19 cellular contexts compared by ENCODE assay signal in genomic region chr4:84931274-84931673, GRCh38. TPM values are rescaled to one million over a fixed set of nuclear protein-coding genes. Genes with fewer than 3 reads are reported as not detected.
DNase-seq lines count a peak whose midpoint lies in the region; ATAC-seq, FAIRE-seq and TF ChIP-seq lines count a peak whose summit lies in the region.
"Had no signal": no experiment of that assay in that cellular context is flagged by ENCODE, and none has a peak within 500 bp of the region (broad histone marks: within the 10 kb centered on the region; RNA-seq: fewer than 3 reads in every experiment).

No MANE protein-coding gene starts in this region.

- H2AFZ ChIP-seq in neural progenitor cell (replicated peaks) = no peak overlapping the region
- H2AFZ ChIP-seq: GM23248 had no signal

- H4K20me1 ChIP-seq in neural progenitor cell (ENCODE audit: low read depth) = no peaks in the 10 kb centered on the region

- H3K4me3 ChIP-seq in WERI-Rb-1 (ENCODE audit: low read depth, low read length) (no peak overlapping the region), neural progenitor cell (peak overlapping the region; percentile 19), subcutaneous abdominal adipose tissue (ENCODE audit: low read depth in 1 of 5, low read length in 5 of 5) (no peak overlapping the region)
- H3K4me3 ChIP-seq: BLaER1, GM12878, GM23248 had no signal

- H3K36me3 Mint-ChIP-seq in neural progenitor cell = peaks cover 22% of the 10 kb centered on the region
- H3K36me3 Mint-ChIP-seq: CD4-positive, alpha-beta memory T cell had no signal

- peak; percentile 38 for FAIRE-seq in D721Med (lab: Jason Lieb, UNC)
- FAIRE-seq: GM12878, GM19239, H54 had no signal

- no peak for TF ChIP-seq CTCF in D721Med (IDR thresholded peaks at IDR 0.05; ENCODE audit: insufficient read depth, missing control alignments)
- TF ChIP-seq CTCF in WERI-Rb-1 (IDR thresholded peaks at IDR 0.05; ENCODE audit: low read depth, low read length) = no peak
- no peak for TF ChIP-seq CTCF in neural progenitor cell (IDR thresholded peaks at IDR 0.05)

- no peak overlapping the region for H3K27ac Mint-ChIP-seq in neural progenitor cell
- H3K27ac Mint-ChIP-seq: CD14-positive monocyte; CD4-positive, alpha-beta memory T cell had no signal

- H3K9me3 Mint-ChIP-seq in neural progenitor cell = peaks cover 6% of the 10 kb centered on the region

- H3K4me2 ChIP-seq in neural progenitor cell = peak overlapping the region; percentile 69
- H3K4me2 ChIP-seq: BLaER1 had no signal

- H3K4me3 Mint-ChIP-seq in neural progenitor cell = no peak overlapping the region
- H3K4me3 Mint-ChIP-seq: CD14-positive monocyte; CD4-positive, alpha-beta memory T cell had no signal

- no peaks in the 10 kb centered on the region for H3K27me3 Mint-ChIP-seq in neural progenitor cell (ENCODE audit: insufficient read depth, low read depth)
- H3K27me3 Mint-ChIP-seq: CD4-positive, alpha-beta memory T cell had no signal

- H3K4me1 ChIP-seq in neural progenitor cell (peaks cover 36% of the 10 kb centered on the region), subcutaneous abdominal adipose tissue (ENCODE audit: control insufficient read depth in 5 of 5, insufficient read depth in 5 of 5, low read length in 5 of 5) (peaks cover 0 to 13% (median 6%) of the 10 kb centered on the region in 5 donors)

- H3F3A ChIP-seq in neural progenitor cell (ENCODE audit: low read depth) = peaks cover 34% of the 10 kb centered on the region

- H3K27ac ChIP-seq in WERI-Rb-1 = no peak overlapping the region
- H3K27ac ChIP-seq in neural progenitor cell = peak overlapping the region; percentile 96
- peak overlapping the region; percentile 31 for H3K27ac ChIP-seq in subcutaneous abdominal adipose tissue (ENCODE audit: low read depth, low read length)
- H3K27ac ChIP-seq: BLaER1, GM23248 had no signal

- no peak for DNase-seq in D721Med (ENCODE audit: insufficient read length, low spot score)
- DNase-seq in WERI-Rb-1 = peak; percentile 10
- peak; percentile 80 for DNase-seq in neural progenitor cell (ENCODE audit: low spot score)
- no peak for DNase-seq in DMS153 (lab: John Stamatoyannopoulos, UW)
- DNase-seq in NCI-H2196 (lab: John Stamatoyannopoulos, UW; ENCODE audit: unreplicated experiment) = no peak
- DNase-seq: 8988T; CD4-positive, alpha-beta memory T cell; DMS53; DND-41; EL; GM23248; HCEC 1CT had no signal

- peaks cover 15% of the 10 kb centered on the region for H3K4me1 Mint-ChIP-seq in neural progenitor cell
- H3K4me1 Mint-ChIP-seq: CD4-positive, alpha-beta memory T cell had no signal

- H3K27me3 ChIP-seq in WERI-Rb-1 (ENCODE audit: insufficient read depth, low read depth, severe bottlenecking) (no peaks in the 10 kb centered on the region), neural progenitor cell (no peaks in the 10 kb centered on the region), subcutaneous abdominal adipose tissue (ENCODE audit: control insufficient read depth in 5 of 5, insufficient read depth in 4 of 5, low read length in 5 of 5) (no peaks in the 10 kb centered on the region)
- H3K27me3 ChIP-seq: BLaER1 had no signal

- H3K79me2 ChIP-seq in neural progenitor cell (ENCODE audit: low read depth) = peaks cover 73% of the 10 kb centered on the region

- no peak for ATAC-seq in HG02884 (IDR thresholded peaks at IDR 0.05; ENCODE audit: unreplicated experiment)
- ATAC-seq: GM12878 had no signal

- H3K9ac ChIP-seq in neural progenitor cell (no peak overlapping the region), subcutaneous abdominal adipose tissue (ENCODE audit: low read length in 5 of 5) (no peak overlapping the region)
- H3K9ac ChIP-seq: BLaER1, GM23248 had no signal

- H3K9me3 ChIP-seq in WERI-Rb-1 (ENCODE audit: severe bottlenecking) = no peaks in the 10 kb centered on the region
- no peaks in the 10 kb centered on the region for H3K9me3 ChIP-seq in neural progenitor cell (ENCODE audit: low read depth)
- H3K9me3 ChIP-seq in subcutaneous abdominal adipose tissue (ENCODE audit: control insufficient read depth in 5 of 5, low read length in 5 of 5) = no peaks in the 10 kb centered on the region

- H3K36me3 ChIP-seq in WERI-Rb-1 (peaks cover 13% of the 10 kb centered on the region), neural progenitor cell (no peaks in the 10 kb centered on the region), subcutaneous abdominal adipose tissue (ENCODE audit: control insufficient read depth in 5 of 5, insufficient read depth in 5 of 5, low read length in 5 of 5) (peaks cover 0 to 11% (median 7%) of the 10 kb centered on the region in 5 donors)

RNA-seq across cellular contexts. Expression of gene WDFY3, which starts 35.2 kb away (rescaled TPM):
- 48.6 and 55.8 TPM in 2 replicates for total RNA-seq in neural progenitor cell (ENCODE audit: low replicate concordance)

Comparison
In these comparisons a context has a peak if more than half of its experiments do, and no peak if none do; other contexts are left out.
1. DNase-seq: peak in WERI-Rb-1 (single experiment) and neural progenitor cell (single experiment); none in D721Med (single experiment), DMS153 (single experiment) and NCI-H2196 (single experiment).